8 cellular contexts compared by ENCODE assay signal in genomic region chr5:35436441-35437057, GRCh38.
DNase-seq lines count a peak whose midpoint lies in the region; ATAC-seq, FAIRE-seq and TF ChIP-seq lines count a peak whose summit lies in the region.

No MANE protein-coding gene starts in this region.

- TF ChIP-seq CTCF in DND-41 (IDR thresholded peaks at IDR 0.05; ENCODE audit: borderline replicate concordance, extremely low read depth, low read length, poor library complexity, severe bottlenecking) (peak; percentile 62), chondrocyte (IDR thresholded peaks at IDR 0.05) (peak; percentile 76), neural cell (IDR thresholded peaks at IDR 0.05; ENCODE audit: poor library complexity, severe bottlenecking) (peak; percentile 81)

- no peaks in the 10 kb centered on the region for H3K36me3 Mint-ChIP-seq in chondrocyte (ENCODE audit: low read depth)

- no peaks in the 10 kb centered on the region for H4K20me1 ChIP-seq in DND-41 (ENCODE audit: insufficient read depth, low read length)
- no peaks in the 10 kb centered on the region for H4K20me1 ChIP-seq in neural cell (ENCODE audit: insufficient read depth)

- no peaks in the 10 kb centered on the region for H3K9me2 ChIP-seq in neural cell (ENCODE audit: insufficient read depth, low read length)

- H3K9me3 ChIP-seq in DND-41 (ENCODE audit: insufficient read depth, low read length, severe bottlenecking) (no peaks in the 10 kb centered on the region), neural cell (ENCODE audit: low read length) (no peaks in the 10 kb centered on the region)

- no peaks in the 10 kb centered on the region for H3K9me3 Mint-ChIP-seq in chondrocyte (ENCODE audit: low read depth)

- DNase-seq in DND-41, result no peak
- DNase-seq in H54 (ENCODE audit: insufficient read length, low spot score), result peak; percentile 15
- peak; percentile 87 for DNase-seq in NCI-H748 (lab: John Stamatoyannopoulos, UW; ENCODE audit: unreplicated experiment)
- DNase-seq in chondrocyte (ENCODE audit: low spot score), result no peak
- no peak for DNase-seq in GM19240 (ENCODE audit: insufficient read length, low spot score)
- DNase-seq in activated T-cell treated with anti-CD3 and anti-CD28 coated beads, Interleukin-2, amount 50 U/mL, for 1 hour, result no peak
- DNase-seq in effector CD4-positive, alpha-beta T cell, result no peak

- peak; percentile 76 for FAIRE-seq in H54 (lab: Jason Lieb, UNC)

- H3K79me2 ChIP-seq in DND-41 (ENCODE audit: insufficient read depth, low read length) (no peaks in the 10 kb centered on the region), neural cell (replicated peaks; ENCODE audit: insufficient read depth, low read length) (no peaks in the 10 kb centered on the region)

- peak; percentile 57 for TF ChIP-seq EP300 in neural cell (conservative IDR thresholded peaks at IDR 0.05; ENCODE audit: poor library complexity, severe bottlenecking)

- H3K4me2 ChIP-seq in DND-41 (ENCODE audit: insufficient read depth, low read length) (no peak overlapping the region), neural cell (ENCODE audit: low read length) (no peak overlapping the region)

- no peak overlapping the region for H3K4me3 ChIP-seq in DND-41 (ENCODE audit: low read depth in 1 of 2, low read length in 2 of 2)
- H3K4me3 ChIP-seq in neural cell (ENCODE audit: low read length), result no peak overlapping the region

- peaks cover 6% of the 10 kb centered on the region for H3K4me1 Mint-ChIP-seq in chondrocyte (ENCODE audit: low read depth)

- no peak overlapping the region for H3K27ac Mint-ChIP-seq in chondrocyte (ENCODE audit: unreplicated experiment)

- H3K27me3 ChIP-seq in DND-41 (ENCODE audit: insufficient read depth, low read length, poor library complexity) (peaks cover 21% of the 10 kb centered on the region), neural cell (ENCODE audit: insufficient read depth, low read depth, low read length) (no peaks in the 10 kb centered on the region)

- H3K27ac ChIP-seq in DND-41 (ENCODE audit: low read length) (no peak overlapping the region), neural cell (ENCODE audit: low read length) (no peak overlapping the region)

- H3K4me1 ChIP-seq in DND-41 (ENCODE audit: insufficient read depth, low read length), result no peaks in the 10 kb centered on the region

- TF ChIP-seq RAD21 in neural cell (conservative IDR thresholded peaks at IDR 0.05), result peak; percentile 75

- TF ChIP-seq POLR2A in H54 (IDR thresholded peaks at IDR 0.05; ENCODE audit: low read depth, low read length), result no peak

- no peak overlapping the region for H3K4me3 Mint-ChIP-seq in chondrocyte (ENCODE audit: unreplicated experiment)

- H3K9ac ChIP-seq in DND-41 (ENCODE audit: low read depth, low read length) (no peak overlapping the region), neural cell (ENCODE audit: low read length) (no peak overlapping the region)

- peaks cover 26% of the 10 kb centered on the region for H3K27me3 Mint-ChIP-seq in chondrocyte (ENCODE audit: low read depth)

- H3F3A ChIP-seq in neural cell (ENCODE audit: insufficient read depth, low read length, poor library complexity, severe bottlenecking), result no peaks in the 10 kb centered on the region

- H3K36me3 ChIP-seq in DND-41 (ENCODE audit: insufficient read depth, low read length) (no peaks in the 10 kb centered on the region), neural cell (ENCODE audit: insufficient read depth, low read length) (no peaks in the 10 kb centered on the region)

- H2AFZ ChIP-seq in DND-41 (ENCODE audit: low read depth, low read length) (no peak overlapping the region), neural cell (ENCODE audit: low read depth, low read length) (no peak overlapping the region)

- peak; percentile 70; the same call in 2 of the 3 replicates for ATAC-seq in DND-41 (ENCODE audit: insufficient read depth, low read depth)

TF ChIP-seq in neural cell, 6 proteins besides CTCF, POLR2A, EP300 and RAD21:
- TF ChIP-seq TAF1 (IDR thresholded peaks at IDR 0.05; ENCODE audit: low read depth), result no peak
- peak; percentile 77 for TF ChIP-seq SMC3 (conservative IDR thresholded peaks at IDR 0.05; ENCODE audit: poor library complexity)

Comparison
In these comparisons a context has a peak if more than half of its experiments do, and no peak if none do; other contexts are left out.
1. DNase-seq: peak in H54 (single experiment) and NCI-H748 (single experiment); none in DND-41 (single experiment), chondrocyte (single experiment), GM19240 (single experiment), activated T-cell treated with anti-CD3 and anti-CD28 coated beads, Interleukin-2, amount 50 U/mL, for 1 hour (single experiment) and effector CD4-positive, alpha-beta T cell (single experiment).
2. Peak in every context shown above with its lines, with median percentiles within 50 percentile points of each other: CTCF ChIP-seq.